10 cellular contexts compared by ENCODE assay signal in the genomic region with DNA sequence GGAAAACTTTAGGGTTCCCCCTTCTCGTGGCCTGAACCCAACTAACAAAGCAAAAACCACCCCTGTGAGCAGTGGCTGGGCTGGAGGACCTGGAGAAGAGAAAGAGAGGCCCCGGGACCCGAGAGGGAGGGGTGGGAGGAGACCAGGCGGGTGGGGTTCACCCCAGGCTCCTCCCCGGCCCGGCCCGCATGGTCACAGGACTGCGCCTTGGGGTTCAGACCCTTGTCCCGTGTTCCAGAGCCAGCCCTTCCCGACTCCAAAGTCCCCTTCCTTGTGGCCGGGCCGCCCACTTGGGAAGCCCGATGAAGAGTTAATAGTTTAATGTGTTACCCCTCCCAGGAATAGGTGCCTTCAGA. TPM values are rescaled to one million over a fixed set of nuclear protein-coding genes. Genes with fewer than 3 reads are reported as not detected.
DNase-seq lines count a peak whose midpoint lies in the region; ATAC-seq lines count a peak whose summit lies in the region.
"Had no signal": no experiment of that assay in that cellular context is flagged by ENCODE, and none has a peak within 500 bp of the region (broad histone marks: within the 10 kb centered on the region; RNA-seq: fewer than 3 reads in every experiment).

No MANE protein-coding gene starts in this region.

- H3K4me3 Mint-ChIP-seq in T-helper 17 cell: peak overlapping the region; percentile 63

- H3K27ac ChIP-seq in GM23248 (no peak overlapping the region), rectal smooth muscle tissue (ENCODE audit: low read depth, low read length) (no peak overlapping the region)
- H3K27ac ChIP-seq: SJCRH30 had no signal

- peak overlapping the region; percentile 48 for H2AFZ ChIP-seq in GM23248

- H3F3A ChIP-seq in GM23248 (ENCODE audit: insufficient read depth): no peaks in the 10 kb centered on the region

- H3K4me1 ChIP-seq in GM23248 (ENCODE audit: insufficient read depth) (no peaks in the 10 kb centered on the region), rectal smooth muscle tissue (ENCODE audit: control insufficient read depth, insufficient read depth, low read length) (no peaks in the 10 kb centered on the region)

- H4K20me1 ChIP-seq in GM23248 (ENCODE audit: insufficient read depth): no peaks in the 10 kb centered on the region

- no peak for ATAC-seq in T-helper 17 cell
- ATAC-seq in GM19397 (IDR thresholded peaks at IDR 0.05; ENCODE audit: unreplicated experiment): no peak
- ATAC-seq in HG03442 (IDR thresholded peaks at IDR 0.05; ENCODE audit: unreplicated experiment): no peak
- ATAC-seq in GM21390 (IDR thresholded peaks at IDR 0.05; ENCODE audit: unreplicated experiment): no peak

- H3K36me3 ChIP-seq in GM23248 (ENCODE audit: low read depth) (no peaks in the 10 kb centered on the region), rectal smooth muscle tissue (ENCODE audit: control insufficient read depth, insufficient read depth, low read length) (no peaks in the 10 kb centered on the region)
- H3K36me3 ChIP-seq: SJCRH30 had no signal

- H3K4me1 Mint-ChIP-seq in T-helper 17 cell: peaks cover 10% of the 10 kb centered on the region

- no peaks in the 10 kb centered on the region for H3K79me2 ChIP-seq in GM23248 (ENCODE audit: insufficient read depth)

- WGBS in GM23248 (ENCODE audit: low coverage in 1 of 2, low lambda C conversion rate in 2 of 2, missing lambda C conversion rate in 2 of 2), 2 experiments: 11% methylated on average over 8 to 13 of the region's 13 CpGs

- H3K9me3 ChIP-seq in GM23248 (ENCODE audit: low read depth) (no peaks in the 10 kb centered on the region), T-helper 17 cell (ENCODE audit: control insufficient read depth, low read length, poor library complexity, severe bottlenecking) (no peaks in the 10 kb centered on the region)
- H3K9me3 ChIP-seq: SJCRH30 had no signal

- no peak overlapping the region for H3K9ac ChIP-seq in GM23248
- H3K9ac ChIP-seq in rectal smooth muscle tissue (ENCODE audit: low read length): peak overlapping the region; percentile 24

- H3K9me2 ChIP-seq in GM23248 (ENCODE audit: insufficient read depth): no peaks in the 10 kb centered on the region

- DNase-seq in GM23248 (peak; percentile 8), T-helper 17 cell (no peak), NCI-H1092 treated with DMSO at 0.1 percent for 48 hours (lab: John Stamatoyannopoulos, UW) (no peak)
- DNase-seq: SJCRH30 had no signal

- peak overlapping the region; percentile 58 for H3K4me3 ChIP-seq in GM23248
- peak overlapping the region; percentile 78 for H3K4me3 ChIP-seq in iPS-11a (ENCODE audit: low read depth, low read length)
- H3K4me3 ChIP-seq in rectal smooth muscle tissue (ENCODE audit: low read length): peak overlapping the region; percentile 65
- H3K4me3 ChIP-seq: SJCRH30 had no signal

- H3K4me2 ChIP-seq in GM23248 (ENCODE audit: unreplicated experiment): peak overlapping the region; percentile 65

- in situ Hi-C loops in GM23248 (cut with MboI): no loop called here

- H3K27me3 ChIP-seq in GM23248 (replicated peaks; ENCODE audit: insufficient read depth) (peaks cover 24% of the 10 kb centered on the region), rectal smooth muscle tissue (ENCODE audit: control insufficient read depth, insufficient read depth, low read length) (peaks cover 5% of the 10 kb centered on the region)
- H3K27me3 ChIP-seq: SJCRH30 had no signal

- H3K27me3 Mint-ChIP-seq in T-helper 17 cell: peaks cover 11% of the 10 kb centered on the region

- H3K36me3 Mint-ChIP-seq in T-helper 17 cell (ENCODE audit: low read depth): no peaks in the 10 kb centered on the region

- H3K27ac Mint-ChIP-seq in T-helper 17 cell: no peak overlapping the region

RNA-seq across cellular contexts. Expression of a gene that starts 0.9 kb away (rescaled TPM):
- total RNA-seq in GM23248 (2014; rRNA removed; shearing (Covaris generic)): not detected in 2 replicates
- 0.20 TPM in 1 of 2 replicates, not detected in the other for polyA plus RNA-seq in GM23248 (2016; fragmentation: Nextera tagmentation; extraction: Ambion mirVana)
- not detected for total RNA-seq in T-helper 17 cell

RNA-seq across cellular contexts. Expression of a gene that starts 49.9 kb away (rescaled TPM):
- not detected in 2 replicates for total RNA-seq in GM23248 (2014; rRNA removed; shearing (Covaris generic))
- not detected in 2 replicates for polyA plus RNA-seq in GM23248 (2016; fragmentation: Nextera tagmentation; extraction: Ambion mirVana)
- total RNA-seq in T-helper 17 cell: not detected
- total RNA-seq: renal cortical epithelial cell, SJCRH30 had no signal
